Comparison of ENCODE assay signal across 21 cellular contexts in genomic region chr10:43890124-43890523, GRCh38.
DNase-seq lines count a peak whose midpoint lies in the region; ATAC-seq and TF ChIP-seq lines count a peak whose summit lies in the region.
"Had no signal": no experiment of that assay in that cellular context is flagged by ENCODE, and none has a peak within 500 bp of the region (broad histone marks: within the 10 kb centered on the region; RNA-seq: fewer than 3 reads in every experiment).

No MANE protein-coding gene starts in this region.

- H4K20me1 ChIP-seq in GM23248 (ENCODE audit: insufficient read depth) = no peaks in the 10 kb centered on the region
- H4K20me1 ChIP-seq in smooth muscle cell (ENCODE audit: low read depth) = no peaks in the 10 kb centered on the region

- H3K4me2 ChIP-seq in GM23248 (ENCODE audit: unreplicated experiment) (peak overlapping the region; percentile 60), smooth muscle cell (peak overlapping the region; percentile 0)

- no peaks in the 10 kb centered on the region; the same call in 1 of the 2 replicates for H3K9me2 ChIP-seq in GM23248 (ENCODE audit: insufficient read depth)

- H3K79me2 ChIP-seq in GM23248 (ENCODE audit: insufficient read depth) = no peaks in the 10 kb centered on the region
- H3K79me2 ChIP-seq in smooth muscle cell (ENCODE audit: low read depth) = no peaks in the 10 kb centered on the region

- peak; percentile 91 for DNase-seq in GM23248
- DNase-seq in adipocyte (ENCODE audit: low read depth) = peak; percentile 62
- DNase-seq in fibroblast of peridontal ligament (ENCODE audit: extremely low read depth) = peak; percentile 78
- no peak for DNase-seq in smooth muscle cell (lab: John Stamatoyannopoulos, UW; ENCODE audit: unreplicated experiment)
- no peak for DNase-seq in anterior cingulate cortex (lab: John Stamatoyannopoulos, UW)
- DNase-seq in GM19238 (ENCODE audit: insufficient read length, low spot score) = no peak
- DNase-seq: activated CD8-positive, alpha-beta memory T cell treated with anti-CD3 and anti-CD28 coated beads for 24 hours; activated naive CD4-positive, alpha-beta T cell treated with anti-CD3 and anti-CD28 coated beads, Interleukin-2, amount 50 U/mL, for 16 hours; activated T-cell treated with anti-CD3 and anti-CD28 coated beads, Interleukin-2, amount 50 U/mL, for 48 hours; body of pancreas; glutamatergic neuron; H7; midbrain; NCI-H187; NCI-H226; T1000 had no signal

- 0% methylated on average over 2 of the region's 2 CpGs for WGBS in GM23248 (ENCODE audit: low coverage in 1 of 2, low lambda C conversion rate in 2 of 2, missing lambda C conversion rate in 2 of 2), 2 experiments
- WGBS in smooth muscle cell (ENCODE audit: low lambda C conversion rate) = 42% methylated on average over 2 of the region's 2 CpGs

- no peak for TF ChIP-seq CTCF in smooth muscle cell (IDR thresholded peaks at IDR 0.05; ENCODE audit: borderline replicate concordance, insufficient read depth, poor library complexity, severe bottlenecking)

- in situ Hi-C loops in GM23248 (cut with MboI) = no loop called here

- no peak overlapping the region for H2AFZ ChIP-seq in GM23248
- H2AFZ ChIP-seq in smooth muscle cell (ENCODE audit: low read depth) = no peak overlapping the region

- H3K9ac ChIP-seq in GM23248 = peak overlapping the region; percentile 29
- H3K9ac ChIP-seq in adipocyte (ENCODE audit: low read length) = no peak overlapping the region
- peak overlapping the region; percentile 58 for H3K9ac ChIP-seq in smooth muscle cell (ENCODE audit: low read depth)

- H3K27me3 ChIP-seq in GM23248 (replicated peaks; ENCODE audit: insufficient read depth) = no peaks in the 10 kb centered on the region
- no peaks in the 10 kb centered on the region for H3K27me3 ChIP-seq in adipocyte (replicated peaks; ENCODE audit: control insufficient read depth, insufficient read depth, low read length)
- peaks cover 6% of the 10 kb centered on the region for H3K27me3 ChIP-seq in smooth muscle cell (ENCODE audit: low read depth)
- H3K27me3 ChIP-seq: body of pancreas, suprapubic skin had no signal

- H3K4me1 ChIP-seq in GM23248 (ENCODE audit: insufficient read depth) (peaks cover 59% of the 10 kb centered on the region), adipocyte (ENCODE audit: control insufficient read depth, insufficient read depth, low read length) (peaks cover 41% of the 10 kb centered on the region), smooth muscle cell (ENCODE audit: low read depth) (peaks cover 9% of the 10 kb centered on the region)
- H3K4me1 ChIP-seq: body of pancreas, prostate gland, suprapubic skin had no signal

- H3K4me3 ChIP-seq in GM23248 (peak overlapping the region; percentile 19; the same call in 1 of the 2 replicates), adipocyte (ENCODE audit: low read length) (no peak overlapping the region), smooth muscle cell (no peak overlapping the region)
- H3K4me3 ChIP-seq: body of pancreas, prostate gland, suprapubic skin had no signal

- no peaks in the 10 kb centered on the region for H3K36me3 ChIP-seq in GM23248 (ENCODE audit: low read depth)
- H3K36me3 ChIP-seq in adipocyte (ENCODE audit: control insufficient read depth, insufficient read depth, low read length, severe bottlenecking) = no peaks in the 10 kb centered on the region
- no peaks in the 10 kb centered on the region for H3K36me3 ChIP-seq in smooth muscle cell (ENCODE audit: low read depth)
- H3K36me3 ChIP-seq: prostate gland, suprapubic skin had no signal

- H3K9me3 ChIP-seq in GM23248 (ENCODE audit: low read depth) = no peaks in the 10 kb centered on the region
- no peaks in the 10 kb centered on the region for H3K9me3 ChIP-seq in adipocyte (ENCODE audit: control insufficient read depth, low read length)
- no peaks in the 10 kb centered on the region for H3K9me3 ChIP-seq in smooth muscle cell (replicated peaks; ENCODE audit: low read depth)
- H3K9me3 ChIP-seq: body of pancreas, prostate gland, suprapubic skin had no signal

- H3K27ac ChIP-seq in GM23248 (peak overlapping the region; percentile 75), smooth muscle cell (ENCODE audit: low read depth) (peak overlapping the region; percentile 88)
- H3K27ac ChIP-seq: body of pancreas, HL-60, prostate gland, suprapubic skin had no signal

- no peak for ATAC-seq in GM18868 (IDR thresholded peaks at IDR 0.05; ENCODE audit: unreplicated experiment)
- ATAC-seq: activated CD4-positive, CD25-positive, alpha-beta regulatory T cell treated with anti-CD3 and anti-CD28 coated beads, Interleukin-2, amount 50 U/mL, for 24 hours; body of pancreas had no signal

- H3F3A ChIP-seq in GM23248 (ENCODE audit: insufficient read depth) = peaks cover 56% of the 10 kb centered on the region
- H3F3A ChIP-seq in smooth muscle cell (ENCODE audit: low read depth) = peaks cover 15% of the 10 kb centered on the region

Comparison
In these comparisons a context has a peak if more than half of its experiments do, and no peak if none do; other contexts are left out.
1. DNase-seq: peak in GM23248 (single experiment), adipocyte (single experiment) and fibroblast of peridontal ligament (single experiment); none in smooth muscle cell (single experiment), anterior cingulate cortex (0 of 58) and GM19238 (single experiment).